Comparison of ENCODE assay signal across 10 cellular contexts in genomic region chr20:36833275-36834020, GRCh38. TPM values are rescaled to one million over a fixed set of nuclear protein-coding genes. Genes with fewer than 3 reads are reported as not detected.
DNase-seq lines count a peak whose midpoint lies in the region; ATAC-seq and TF ChIP-seq lines count a peak whose summit lies in the region.
"Had no signal": no experiment of that assay in that cellular context is flagged by ENCODE, and none has a peak within 500 bp of the region (broad histone marks: within the 10 kb centered on the region; RNA-seq: fewer than 3 reads in every experiment).

No MANE protein-coding gene starts in this region.

- H3K27me3 Mint-ChIP-seq in activated naive CD4-positive, alpha-beta T cell treated with anti-CD3 and anti-CD28 coated beads for 36 hours (ENCODE audit: low read depth): no peaks in the 10 kb centered on the region

- DNase-seq in M059J (ENCODE audit: low read depth) (peak; percentile 86), choroid plexus epithelial cell (ENCODE audit: low read depth) (peak; percentile 62), mucosa of descending colon (peak; percentile 33 to 56 (median 56)), tibial nerve (ENCODE audit: low spot score in 2 of 2) (no peak), GM20000 (ENCODE audit: low spot score) (no peak)
- no peak for DNase-seq in activated naive CD4-positive, alpha-beta T cell treated with anti-CD3 and anti-CD28 coated beads for 36 hours
- DNase-seq: KBM-7; NK-92 treated with Interleukin-12 subunit alpha and Interleukin-12 subunit beta, amount 100 ng/mL, for 24 hours; occipital lobe had no signal

- peak overlapping the region; percentile 83 to 97 (median 94) for H3K27ac ChIP-seq in tibial nerve

- H3K4me3 ChIP-seq in choroid plexus epithelial cell (ENCODE audit: low read depth, low read length) (no peak overlapping the region), mucosa of descending colon (no peak overlapping the region), tibial nerve (no peak overlapping the region)

- 29 to 35% methylated on average over 19 of the region's 19 CpGs for whole genome bisulfite sequencing in tibial nerve, 2 donors

- TF ChIP-seq EP300 in tibial nerve (IDR thresholded peaks at IDR 0.05): no peak

- H3K27me3 ChIP-seq in tibial nerve: no peaks in the 10 kb centered on the region

- H3K36me3 ChIP-seq in mucosa of descending colon (ENCODE audit: low read depth): no peaks in the 10 kb centered on the region
- peaks cover 0 to 22% (median 0%) of the 10 kb centered on the region in 3 donors for H3K36me3 ChIP-seq in tibial nerve

- no peaks in the 10 kb centered on the region for H3K9me3 ChIP-seq in mucosa of descending colon
- H3K9me3 ChIP-seq in tibial nerve: no peaks in the 10 kb centered on the region

- intact Hi-C loops in mucosa of descending colon (cut with DNase I, micrococcal nuclease): no loop called here
- intact Hi-C loops in activated naive CD4-positive, alpha-beta T cell treated with anti-CD3 and anti-CD28 coated beads for 36 hours (cut with micrococcal nuclease): loop anchor here (2.0 kb wide), 2 partner anchors 23 to 31 kb away; no protein-coding TSS in a partner anchor

- no peak for TF ChIP-seq POLR2A in tibial nerve (IDR thresholded peaks at IDR 0.05)

- ATAC-seq in mucosa of descending colon (no peak), HG03378 (IDR thresholded peaks at IDR 0.05; ENCODE audit: unreplicated experiment) (no peak)

- H3K4me1 ChIP-seq in mucosa of descending colon (ENCODE audit: low read depth) (peaks cover 16% of the 10 kb centered on the region), tibial nerve (peaks cover 8 to 81% (median 62%) of the 10 kb centered on the region in 4 donors)

- no peak overlapping the region for H3K27ac Mint-ChIP-seq in activated naive CD4-positive, alpha-beta T cell treated with anti-CD3 and anti-CD28 coated beads for 36 hours

- H3K4me1 Mint-ChIP-seq in activated naive CD4-positive, alpha-beta T cell treated with anti-CD3 and anti-CD28 coated beads for 36 hours (ENCODE audit: low read depth): peaks cover 14% of the 10 kb centered on the region

- TF ChIP-seq CTCF in choroid plexus epithelial cell (conservative IDR thresholded peaks at IDR 0.05; ENCODE audit: low read depth, low read length) (no peak), mucosa of descending colon (IDR thresholded peaks at IDR 0.05) (no peak), tibial nerve (IDR thresholded peaks at IDR 0.05) (no peak), GM20000 (IDR thresholded peaks at IDR 0.05; ENCODE audit: extremely low read depth, missing control alignments) (no peak)

- no peak overlapping the region for H3K4me3 Mint-ChIP-seq in activated naive CD4-positive, alpha-beta T cell treated with anti-CD3 and anti-CD28 coated beads for 36 hours

- CTCF ChIA-PET in activated naive CD4-positive, alpha-beta T cell treated with anti-CD3 and anti-CD28 coated beads for 36 hours (lab: Charles Lee): interaction anchor here (0.5 to 3.6 kb wide), 3 partner anchors 25 to 573 kb away, joined by 3 to 16 read pairs (median 5); no protein-coding TSS in a partner anchor

- no peaks in the 10 kb centered on the region for H3K9me3 Mint-ChIP-seq in activated naive CD4-positive, alpha-beta T cell treated with anti-CD3 and anti-CD28 coated beads for 36 hours

- no peaks in the 10 kb centered on the region for H3K36me3 Mint-ChIP-seq in activated naive CD4-positive, alpha-beta T cell treated with anti-CD3 and anti-CD28 coated beads for 36 hours (ENCODE audit: low read depth)

RNA-seq across cellular contexts. Expression of gene TLDC2, which starts 42.5 kb away (rescaled TPM):
- total RNA-seq in M059J (2014; rRNA removed; shearing (Covaris generic)): not detected in 2 replicates
- total RNA-seq in mucosa of descending colon (10 to 100 TPM; 11.6 to 35.0 (median 30.0) TPM), tibial nerve (not detected)
- total RNA-seq in activated naive CD4-positive, alpha-beta T cell treated with anti-CD3 and anti-CD28 coated beads for 36 hours: not detected

RNA-seq across cellular contexts. Expression of gene DSN1, which starts 59.9 kb away (rescaled TPM):
- 73.1 and 84.9 TPM in 2 replicates for total RNA-seq in M059J (2014; rRNA removed; shearing (Covaris generic))
- total RNA-seq in mucosa of descending colon (10 to 100 TPM in 1 of 3 donors, 1 to 10 TPM in 2; 7.8 to 11.3 (median 7.9) TPM), tibial nerve (10 to 100 TPM in 2 of 4 donors, 1 to 10 TPM in 2; 5.4 to 14.9 (median 8.6) TPM)
- total RNA-seq in activated naive CD4-positive, alpha-beta T cell treated with anti-CD3 and anti-CD28 coated beads for 36 hours: 10 to 100 TPM; 23.0 to 24.7 TPM

Comparison
In these comparisons a context has a peak if more than half of its experiments do, and no peak if none do; other contexts are left out.
1. DNase-seq: peak in M059J (single experiment), choroid plexus epithelial cell (single experiment) and mucosa of descending colon (3 of 3); none in tibial nerve (0 of 2), activated naive CD4-positive, alpha-beta T cell treated with anti-CD3 and anti-CD28 coated beads for 36 hours (single experiment) and GM20000 (single experiment).
2. RNA of gene TLDC2, which starts 42.5 kb away (total RNA-seq): 11.6 to 35.0 TPM in mucosa of descending colon; not detected in M059J, not detected in tibial nerve and not detected in activated naive CD4-positive, alpha-beta T cell treated with anti-CD3 and anti-CD28 coated beads for 36 hours; every median in the first group is over 10 times any median in the second.